11 cellular contexts compared by ENCODE assay signal in the genomic region with DNA sequence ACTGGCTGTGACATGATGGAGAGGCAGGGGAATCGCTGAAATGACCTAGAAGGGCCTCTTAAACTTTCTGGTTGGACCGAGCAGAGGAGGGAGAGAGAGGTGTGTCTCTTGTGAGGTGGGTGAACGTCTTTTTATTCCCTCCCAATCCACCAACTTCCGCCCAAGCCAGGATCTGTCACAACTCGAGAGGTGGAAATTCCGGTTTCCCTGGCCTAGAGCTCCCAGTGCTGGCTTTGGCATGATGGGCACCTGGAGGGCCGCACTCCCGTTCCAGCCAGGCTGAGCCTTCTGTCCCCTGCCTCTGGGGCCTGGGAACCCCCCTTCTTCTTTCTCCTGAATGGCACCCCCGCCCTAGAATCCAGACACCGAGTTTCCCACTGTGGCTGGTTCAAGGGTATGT. TPM values are rescaled to one million over a fixed set of nuclear protein-coding genes. Genes with fewer than 3 reads are reported as not detected.
DNase-seq lines count a peak whose midpoint lies in the region; ATAC-seq and TF ChIP-seq lines count a peak whose summit lies in the region.
"Had no signal": no experiment of that assay in that cellular context is flagged by ENCODE, and none has a peak within 500 bp of the region (broad histone marks: within the 10 kb centered on the region; RNA-seq: fewer than 3 reads in every experiment).

A gene (plus strand): TSS at position 224 of the 400 bp plus-strand sequence. CDS start 994 bp downstream, outside the sequence.

- no peak for TF ChIP-seq EP300 in stomach (IDR thresholded peaks at IDR 0.05)

- peak within 1 kb of the TSS; percentile 92 for H3K27ac Mint-ChIP-seq in activated CD4-positive, alpha-beta T cell treated with anti-CD3 and anti-CD28 coated beads for 36 hours
- H3K27ac Mint-ChIP-seq in WTC11: peak within 1 kb of the TSS; percentile 65; the same call in 1 of the 2 replicates

- peak within 1 kb of the TSS in 4 of 5 donors; percentile 0 to 67 (median 42) for H3K27ac ChIP-seq in stomach
- H3K27ac ChIP-seq in hepatocyte: no peak within 1 kb of the TSS
- H3K27ac ChIP-seq: sigmoid colon had no signal

- H3K9me2 ChIP-seq in hepatocyte (replicated peaks; ENCODE audit: insufficient read depth): no peaks in the 10 kb centered on the region

- H3K79me2 ChIP-seq in hepatocyte: no peaks in the 10 kb centered on the region

- POLR2A ChIA-PET in activated CD4-positive, alpha-beta T cell treated with anti-CD3 and anti-CD28 coated beads for 36 hours (lab: Charles Lee): interaction anchor here (0.7 kb wide), 1 partner anchor 24 kb away, joined by 3 read pairs; no protein-coding TSS in a partner anchor
- POLR2A ChIA-PET in WTC11 (lab: Charles Lee): no interaction called here

- intact Hi-C loops in activated CD4-positive, alpha-beta T cell treated with anti-CD3 and anti-CD28 coated beads for 36 hours (cut with DNase I, micrococcal nuclease): no loop called here
- intact Hi-C loops in stomach (cut with DNase I; ENCODE audit: low total_unique reads): no loop called here

- no peak for TF ChIP-seq POLR2A in stomach (IDR thresholded peaks at IDR 0.05)

- H3K27me3 Mint-ChIP-seq in activated CD4-positive, alpha-beta T cell treated with anti-CD3 and anti-CD28 coated beads for 36 hours: no peaks in the 10 kb centered on the region
- H3K27me3 Mint-ChIP-seq in WTC11 (ENCODE audit: low read depth): no peaks in the 10 kb centered on the region

- peaks cover 30% of the 10 kb centered on the region for H3K36me3 Mint-ChIP-seq in activated CD4-positive, alpha-beta T cell treated with anti-CD3 and anti-CD28 coated beads for 36 hours (ENCODE audit: low read depth)
- H3K36me3 Mint-ChIP-seq in WTC11: no peaks in the 10 kb centered on the region

- CTCF ChIA-PET in activated CD4-positive, alpha-beta T cell treated with anti-CD3 and anti-CD28 coated beads for 36 hours (lab: Charles Lee): interaction anchor here (1.4 kb wide), 1 partner anchor 72 kb away, joined by 5 read pairs; no protein-coding TSS in a partner anchor
- CTCF ChIA-PET in WTC11 (lab: Charles Lee): interaction anchor here (1.0 to 4.9 kb wide), 5 partner anchors 13 to 72 kb away, joined by 3 to 41 read pairs (median 5); a partner anchor contains a TSS

- no peak for ATAC-seq in activated CD4-positive, alpha-beta T cell treated with anti-CD3 and anti-CD28 coated beads for 36 hours
- ATAC-seq in WTC11: no peak

- H3K4me1 Mint-ChIP-seq in activated CD4-positive, alpha-beta T cell treated with anti-CD3 and anti-CD28 coated beads for 36 hours: peaks cover 77% of the 10 kb centered on the region
- peaks cover 66% of the 10 kb centered on the region for H3K4me1 Mint-ChIP-seq in WTC11

- H3K4me1 ChIP-seq in stomach (peaks cover 0 to 35% (median 4%) of the 10 kb centered on the region in 4 donors), hepatocyte (ENCODE audit: insufficient read depth) (no peaks in the 10 kb centered on the region)
- H3K4me1 ChIP-seq: sigmoid colon had no signal

- H3K9me3 ChIP-seq in stomach (no peaks in the 10 kb centered on the region), hepatocyte (ENCODE audit: low read depth) (no peaks in the 10 kb centered on the region)
- H3K9me3 ChIP-seq: sigmoid colon, tibial artery had no signal

- peaks cover 0 to 19% (median 5%) of the 10 kb centered on the region in 3 donors for H3K27me3 ChIP-seq in stomach
- H3K27me3 ChIP-seq in hepatocyte: no peaks in the 10 kb centered on the region

- DNase-seq in activated CD4-positive, alpha-beta T cell treated with anti-CD3 and anti-CD28 coated beads for 36 hours: no peak
- DNase-seq in activated CD4-positive, alpha-beta T cell treated with anti-CD3 and anti-CD28 coated beads, Interleukin-2, amount 50 U/mL, for 48 hours: no peak
- DNase-seq in WTC11 (ENCODE audit: low spot score) (no peak), left kidney (ENCODE audit: low read depth, low spot score) (peak; percentile 81), stomach (peak; percentile 83), dermis blood vessel endothelial cell (no peak), hepatocyte (ENCODE audit: low spot score) (no peak), DMS79 (lab: John Stamatoyannopoulos, UW) (no peak)
- DNase-seq: SHP77 treated with DMSO at 0.1 percent for 48 hours, sigmoid colon, tibial artery had no signal

- no peaks in the 10 kb centered on the region for H3K9me3 Mint-ChIP-seq in activated CD4-positive, alpha-beta T cell treated with anti-CD3 and anti-CD28 coated beads for 36 hours (ENCODE audit: low read depth)
- H3K9me3 Mint-ChIP-seq in WTC11: no peaks in the 10 kb centered on the region

- no peak within 1 kb of the TSS for H3K4me2 ChIP-seq in hepatocyte

- peak within 1 kb of the TSS in 3 of 4 donors; percentile 4 to 29 (median 24) for H3K4me3 ChIP-seq in stomach
- H3K4me3 ChIP-seq in hepatocyte: no peak within 1 kb of the TSS
- H3K4me3 ChIP-seq: sigmoid colon, tibial artery had no signal

- H3K36me3 ChIP-seq in stomach: peaks cover 0 to 5% (median 0%) of the 10 kb centered on the region in 4 donors
- H3K36me3 ChIP-seq in hepatocyte (replicated peaks; ENCODE audit: insufficient read depth, low read depth): no peaks in the 10 kb centered on the region
- H3K36me3 ChIP-seq: sigmoid colon had no signal

- no peaks in the 10 kb centered on the region for H4K20me1 ChIP-seq in hepatocyte (ENCODE audit: insufficient read depth, poor library complexity, severe bottlenecking)

- no peak within 1 kb of the TSS for H2AFZ ChIP-seq in hepatocyte

- TF ChIP-seq CTCF in WTC11 (IDR thresholded peaks at IDR 0.05) (no peak), stomach (IDR thresholded peaks at IDR 0.05) (no peak), hepatocyte (IDR thresholded peaks at IDR 0.05; ENCODE audit: poor library complexity) (no peak)

- H3K4me3 Mint-ChIP-seq in activated CD4-positive, alpha-beta T cell treated with anti-CD3 and anti-CD28 coated beads for 36 hours: peak within 1 kb of the TSS; percentile 90
- H3K4me3 Mint-ChIP-seq in WTC11: no peak within 1 kb of the TSS

- WGBS in stomach, 5 donors: 33 to 47% (median 44%) methylated on average over 10 of the region's 10 CpGs
- 72% methylated on average over 10 of the region's 10 CpGs for WGBS in hepatocyte (ENCODE audit: low lambda C conversion rate, missing lambda C conversion rate)

TF ChIP-seq in WTC11, 78 proteins besides CTCF, POLR2A, EP300 and RAD21 (continues in another document):
- TF ChIP-seq, protein P1, sequence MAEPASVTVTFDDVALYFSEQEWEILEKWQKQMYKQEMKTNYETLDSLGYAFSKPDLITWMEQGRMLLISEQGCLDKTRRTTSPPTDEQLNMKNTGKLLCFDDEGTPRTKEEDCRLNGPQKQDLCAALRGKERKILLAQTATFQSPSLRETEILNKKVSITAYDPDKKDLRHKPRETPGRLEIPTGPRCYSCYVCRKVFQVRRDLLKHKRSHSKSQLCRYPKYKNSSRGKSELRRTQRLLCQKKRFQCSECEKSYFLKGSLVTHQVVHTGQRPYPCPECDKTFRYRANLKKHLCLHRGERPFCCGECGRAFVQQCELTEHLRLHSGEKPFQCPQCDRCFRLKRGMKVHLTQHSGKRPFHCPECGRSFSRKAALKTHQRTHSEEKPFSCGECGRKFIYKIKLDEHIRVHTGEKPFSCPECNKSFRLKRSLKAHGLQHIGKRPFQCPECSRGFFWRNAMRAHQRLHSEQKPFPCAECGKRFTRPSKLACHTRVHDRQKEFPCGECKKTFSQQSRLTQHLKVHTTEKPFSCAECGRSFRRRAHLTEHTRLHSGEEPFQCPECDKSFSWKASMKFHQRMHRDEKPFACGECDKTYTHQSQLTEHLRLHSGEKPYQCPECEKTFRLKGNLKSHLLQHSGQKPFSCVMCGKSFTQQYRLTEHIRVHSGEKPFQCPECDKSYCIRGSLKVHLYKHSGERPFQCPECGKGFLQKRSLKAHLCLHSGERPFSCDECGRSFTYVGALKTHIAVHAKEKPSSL (CRISPR knock-in tag; conservative IDR thresholded peaks at IDR 0.05): no peak
- TF ChIP-seq, protein P2, sequence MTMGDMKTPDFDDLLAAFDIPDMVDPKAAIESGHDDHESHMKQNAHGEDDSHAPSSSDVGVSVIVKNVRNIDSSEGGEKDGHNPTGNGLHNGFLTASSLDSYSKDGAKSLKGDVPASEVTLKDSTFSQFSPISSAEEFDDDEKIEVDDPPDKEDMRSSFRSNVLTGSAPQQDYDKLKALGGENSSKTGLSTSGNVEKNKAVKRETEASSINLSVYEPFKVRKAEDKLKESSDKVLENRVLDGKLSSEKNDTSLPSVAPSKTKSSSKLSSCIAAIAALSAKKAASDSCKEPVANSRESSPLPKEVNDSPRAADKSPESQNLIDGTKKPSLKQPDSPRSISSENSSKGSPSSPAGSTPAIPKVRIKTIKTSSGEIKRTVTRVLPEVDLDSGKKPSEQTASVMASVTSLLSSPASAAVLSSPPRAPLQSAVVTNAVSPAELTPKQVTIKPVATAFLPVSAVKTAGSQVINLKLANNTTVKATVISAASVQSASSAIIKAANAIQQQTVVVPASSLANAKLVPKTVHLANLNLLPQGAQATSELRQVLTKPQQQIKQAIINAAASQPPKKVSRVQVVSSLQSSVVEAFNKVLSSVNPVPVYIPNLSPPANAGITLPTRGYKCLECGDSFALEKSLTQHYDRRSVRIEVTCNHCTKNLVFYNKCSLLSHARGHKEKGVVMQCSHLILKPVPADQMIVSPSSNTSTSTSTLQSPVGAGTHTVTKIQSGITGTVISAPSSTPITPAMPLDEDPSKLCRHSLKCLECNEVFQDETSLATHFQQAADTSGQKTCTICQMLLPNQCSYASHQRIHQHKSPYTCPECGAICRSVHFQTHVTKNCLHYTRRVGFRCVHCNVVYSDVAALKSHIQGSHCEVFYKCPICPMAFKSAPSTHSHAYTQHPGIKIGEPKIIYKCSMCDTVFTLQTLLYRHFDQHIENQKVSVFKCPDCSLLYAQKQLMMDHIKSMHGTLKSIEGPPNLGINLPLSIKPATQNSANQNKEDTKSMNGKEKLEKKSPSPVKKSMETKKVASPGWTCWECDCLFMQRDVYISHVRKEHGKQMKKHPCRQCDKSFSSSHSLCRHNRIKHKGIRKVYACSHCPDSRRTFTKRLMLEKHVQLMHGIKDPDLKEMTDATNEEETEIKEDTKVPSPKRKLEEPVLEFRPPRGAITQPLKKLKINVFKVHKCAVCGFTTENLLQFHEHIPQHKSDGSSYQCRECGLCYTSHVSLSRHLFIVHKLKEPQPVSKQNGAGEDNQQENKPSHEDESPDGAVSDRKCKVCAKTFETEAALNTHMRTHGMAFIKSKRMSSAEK (CRISPR knock-in tag; IDR thresholded peaks at IDR 0.05; ENCODE audit: borderline replicate concordance): no peak
- TF ChIP-seq SMAD4 (CRISPR knock-in tag; IDR thresholded peaks at IDR 0.05) (no peak), ZNF219 (CRISPR knock-in tag; IDR thresholded peaks at IDR 0.05; ENCODE audit: borderline replicate concordance) (no peak)

RNA-seq across cellular contexts. Expression of the gene that starts here (rescaled TPM):
- 10 to 100 TPM; 53.3 to 64.5 TPM for total RNA-seq in activated CD4-positive, alpha-beta T cell treated with anti-CD3 and anti-CD28 coated beads for 36 hours
- total RNA-seq in WTC11 (2021) (6.9 to 12.4 TPM (median 8.7 TPM) in 3 replicates), stomach (10 to 100 TPM in 2 of 5 donors, 1 to 10 TPM in 3; 2.6 to 23.3 (median 8.5) TPM), dermis blood vessel endothelial cell (0.68 and 0.74 TPM in 2 replicates), hepatocyte (1.4 and 2.1 TPM in 2 replicates)
- polyA plus RNA-seq in stomach (10 to 100 TPM in 1 of 3 donors, 1 to 10 TPM in 2; 4.1 to 13.9 (median 4.7) TPM), hepatocyte (1.3 and 2.6 TPM in 2 replicates)

Comparison
In these comparisons a context has a peak if more than half of its experiments do, and no peak if none do; other contexts are left out.
1. DNase-seq: peak in left kidney (single experiment) and stomach (single experiment); none in activated CD4-positive, alpha-beta T cell treated with anti-CD3 and anti-CD28 coated beads for 36 hours (single experiment), activated CD4-positive, alpha-beta T cell treated with anti-CD3 and anti-CD28 coated beads, Interleukin-2, amount 50 U/mL, for 48 hours (0 of 2), WTC11 (single experiment), dermis blood vessel endothelial cell (single experiment), hepatocyte (single experiment) and DMS79 (single experiment).